ENCODE assay signal across 15 cellular contexts in genomic region chr17:40090234-40091111, GRCh38. TPM values are rescaled to one million over a fixed set of nuclear protein-coding genes. Genes with fewer than 3 reads are reported as not detected.
DNase-seq lines count a peak whose midpoint lies in the region; ATAC-seq and TF ChIP-seq lines count a peak whose summit lies in the region.
"Had no signal": no experiment of that assay in that cellular context is flagged by ENCODE, and none has a peak within 500 bp of the region (broad histone marks: within the 10 kb centered on the region; RNA-seq: fewer than 3 reads in every experiment).

No MANE protein-coding gene starts in this region.

- H3K27ac Mint-ChIP-seq in brain = peak overlapping the region in 4 of 5 experiments; percentile 86 to 98 (median 89)
- peak overlapping the region in 6 of 10 donors; percentile 40 to 70 (median 62) for H3K27ac Mint-ChIP-seq in naive thymus-derived CD8-positive, alpha-beta T cell
- H3K27ac Mint-ChIP-seq in Calu3 (ENCODE audit: unreplicated experiment) = no peak overlapping the region
- H3K27ac Mint-ChIP-seq: activated naive CD8-positive, alpha-beta T cell had no signal

- intact Hi-C loops in thyroid gland (cut with DNase I) = no loop called here
- intact Hi-C loops in Calu3 (cut with micrococcal nuclease; ENCODE audit: unreplicated experiment) = no loop called here

- peaks cover 18 to 43% of the 10 kb centered on the region in 2 donors for H3K4me1 ChIP-seq in thyroid gland
- H3K4me1 ChIP-seq: pancreas had no signal

- no peaks in the 10 kb centered on the region for H3K27me3 ChIP-seq in thyroid gland
- H3K27me3 ChIP-seq: pancreas had no signal

- H3K9me3 ChIP-seq in thyroid gland = no peaks in the 10 kb centered on the region
- H3K9me3 ChIP-seq: pancreas had no signal

- POLR2A ChIA-PET in naive thymus-derived CD8-positive, alpha-beta T cell (lab: Charles Lee) = interaction anchor here (0.8 to 17.0 kb wide), 7 partner anchors 8 to 70 kb away, joined by 3 to 523 read pairs (median 4); partner anchors contain the start of genes NR1D1 and THRA

- H3K27ac ChIP-seq in thyroid gland = peak overlapping the region; percentile 1 to 30 (median 15)
- H3K27ac ChIP-seq: 22Rv1, pancreas had no signal

- peaks cover 38% of the 10 kb centered on the region for H3K4me1 Mint-ChIP-seq in brain
- H3K4me1 Mint-ChIP-seq in naive thymus-derived CD8-positive, alpha-beta T cell = peaks cover 21 to 51% (median 39%) of the 10 kb centered on the region in 4 donors
- H3K4me1 Mint-ChIP-seq in Calu3 (ENCODE audit: low read depth, unreplicated experiment) = no peaks in the 10 kb centered on the region

- no TSS peak for BruUV-seq in Calu3 (replicated peaks; lab: Mats Ljungman, UMichigan)

- TF ChIP-seq CTCF in brain (conservative IDR thresholded peaks at IDR 0.05) (no peak), thyroid gland (IDR thresholded peaks at IDR 0.05) (no peak), Calu3 (IDR thresholded peaks at IDR 0.05; ENCODE audit: unreplicated experiment) (no peak)

- no peak for ATAC-seq in naive thymus-derived CD8-positive, alpha-beta T cell
- no peak for ATAC-seq in HG03159 (IDR thresholded peaks at IDR 0.05; ENCODE audit: unreplicated experiment)

- peak; percentile 79 for DNase-seq in DMS 273 (lab: John Stamatoyannopoulos, UW; ENCODE audit: unreplicated experiment)
- DNase-seq in DMS 273 treated with DMSO at 0.1 percent for 48 hours (lab: John Stamatoyannopoulos, UW) = no peak
- no peak for DNase-seq in naive thymus-derived CD8-positive, alpha-beta T cell
- DNase-seq in thyroid gland = peak; percentile 82 to 91
- DNase-seq in GM03348 (ENCODE audit: low spot score) = no peak
- no peak for DNase-seq in Calu3
- DNase-seq: NCI-H1436, NCI-H748 treated with DMSO at 0.1 percent for 48 hours, SHP77 had no signal

- no peaks in the 10 kb centered on the region for H3K9me3 Mint-ChIP-seq in brain
- H3K9me3 Mint-ChIP-seq in naive thymus-derived CD8-positive, alpha-beta T cell = no peaks in the 10 kb centered on the region
- H3K9me3 Mint-ChIP-seq in Calu3 (ENCODE audit: low read depth, unreplicated experiment) = no peaks in the 10 kb centered on the region
- H3K9me3 Mint-ChIP-seq: memory B cell had no signal

- CTCF ChIA-PET in Calu3 (lab: Charles Lee) = interaction anchor here (0.7 to 7.0 kb wide), 22 partner anchors 9 to 362 kb away, joined by 3 to 48 read pairs (median 6); partner anchors contain the start of genes CSF3, MED24, NR1D1 and TOP2A

- H3K4me3 Mint-ChIP-seq in brain (no peak overlapping the region), Calu3 (ENCODE audit: low read depth, unreplicated experiment) (no peak overlapping the region)
- H3K4me3 Mint-ChIP-seq in naive thymus-derived CD8-positive, alpha-beta T cell = no peak overlapping the region
- H3K4me3 Mint-ChIP-seq: activated naive CD8-positive, alpha-beta T cell; memory B cell had no signal

- H3K4me3 ChIP-seq in thyroid gland (replicated peaks in 1 of 3) = no peak overlapping the region
- H3K4me3 ChIP-seq: pancreas had no signal

- H3K36me3 Mint-ChIP-seq in brain = peaks cover 32% of the 10 kb centered on the region
- H3K36me3 Mint-ChIP-seq in naive thymus-derived CD8-positive, alpha-beta T cell = peaks cover 14 to 76% (median 14%) of the 10 kb centered on the region in 3 donors
- peaks cover 31% of the 10 kb centered on the region for H3K36me3 Mint-ChIP-seq in Calu3 (ENCODE audit: insufficient read depth, unreplicated experiment)

- 47 to 52% methylated on average over 12 to 14 of the region's 14 CpGs for WGBS in thyroid gland, 2 donors

- TF ChIP-seq POLR2A in thyroid gland (IDR thresholded peaks at IDR 0.05) = no peak

- peaks cover 3% of the 10 kb centered on the region for H3K27me3 Mint-ChIP-seq in brain
- no peaks in the 10 kb centered on the region for H3K27me3 Mint-ChIP-seq in naive thymus-derived CD8-positive, alpha-beta T cell
- H3K27me3 Mint-ChIP-seq in Calu3 (ENCODE audit: unreplicated experiment) = no peaks in the 10 kb centered on the region
- H3K27me3 Mint-ChIP-seq: activated naive CD8-positive, alpha-beta T cell; memory B cell had no signal

- peaks cover 55 to 56% of the 10 kb centered on the region in 2 donors for H3K36me3 ChIP-seq in thyroid gland

RNA-seq across cellular contexts. Expression of gene NR1D1, which starts 9.9 kb away (rescaled TPM):
- polyA plus RNA-seq in brain (ENCODE audit: insufficient read depth, low read depth, low replicate concordance) = 43.8 TPM
- 10 to 100 TPM; 18.2 to 19.2 TPM for total RNA-seq in naive thymus-derived CD8-positive, alpha-beta T cell
- 1 to 10 TPM; 3.9 to 9.9 (median 6.4) TPM for polyA plus RNA-seq in naive thymus-derived CD8-positive, alpha-beta T cell
- 1 to 10 TPM; 3.4 to 9.9 (median 5.1) TPM for total RNA-seq in thyroid gland
- 35.0 and 36.4 TPM in 2 replicates for total RNA-seq in Calu3 (2022)

RNA-seq across cellular contexts. Expression of gene THRA, which starts 27.7 kb away (rescaled TPM):
- polyA plus RNA-seq in brain (ENCODE audit: insufficient read depth, low read depth, low replicate concordance) = 176 TPM
- 10 to 100 TPM; 53.6 to 54.2 TPM for total RNA-seq in naive thymus-derived CD8-positive, alpha-beta T cell
- 10 to 100 TPM; 11.3 to 23.3 (median 22.2) TPM for polyA plus RNA-seq in naive thymus-derived CD8-positive, alpha-beta T cell
- total RNA-seq in thyroid gland (10 to 100 TPM; 34.0 to 52.9 (median 44.8) TPM), Calu3 (2022) (107 and 133 TPM in 2 replicates)

RNA-seq across cellular contexts. Expression of gene MSL1, which starts 31.3 kb away (rescaled TPM):
- 94.4 TPM for polyA plus RNA-seq in brain (ENCODE audit: insufficient read depth, low read depth, low replicate concordance)
- 100 to 1,000 TPM; 132 to 135 TPM for total RNA-seq in naive thymus-derived CD8-positive, alpha-beta T cell
- polyA plus RNA-seq in naive thymus-derived CD8-positive, alpha-beta T cell = 10 to 100 TPM in 1 of 3 donors, 1 to 10 TPM in 2; 6.8 to 12.8 (median 9.2) TPM
- total RNA-seq in thyroid gland (100 to 1,000 TPM in 1 of 4 donors, 10 to 100 TPM in 3; 69.9 to 101 (median 80.4) TPM), Calu3 (2022) (505 and 524 TPM in 2 replicates)

RNA-seq across cellular contexts. Expression of gene MED24, which starts 36.3 kb away (rescaled TPM):
- polyA plus RNA-seq in brain (ENCODE audit: insufficient read depth, low read depth, low replicate concordance) = 95.0 TPM
- 100 to 1,000 TPM; 104 TPM for total RNA-seq in naive thymus-derived CD8-positive, alpha-beta T cell
- 10 to 100 TPM; 37.3 to 67.7 (median 42.1) TPM for polyA plus RNA-seq in naive thymus-derived CD8-positive, alpha-beta T cell
- total RNA-seq in thyroid gland (10 to 100 TPM; 37.1 to 68.4 (median 56.6) TPM), Calu3 (2022) (679 and 725 TPM in 2 replicates)

RNA-seq across cellular contexts. Expression of gene CASC3, which starts 49.9 kb away (rescaled TPM):
- 150 TPM for polyA plus RNA-seq in brain (ENCODE audit: insufficient read depth, low read depth, low replicate concordance)
- total RNA-seq in naive thymus-derived CD8-positive, alpha-beta T cell = 100 to 1,000 TPM; 153 to 162 TPM
- 10 to 100 TPM; 33.5 to 46.9 (median 40.6) TPM for polyA plus RNA-seq in naive thymus-derived CD8-positive, alpha-beta T cell
- total RNA-seq in thyroid gland (100 to 1,000 TPM in 1 of 4 donors, 10 to 100 TPM in 3; 88.2 to 103 (median 95.5) TPM), Calu3 (2022) (541 and 621 TPM in 2 replicates)

Comparison
In these comparisons a context has a peak if more than half of its experiments do, and no peak if none do; other contexts are left out.
1. DNase-seq: peak in DMS 273 (single experiment) and thyroid gland (2 of 2); none in DMS 273 treated with DMSO at 0.1 percent for 48 hours (single experiment), naive thymus-derived CD8-positive, alpha-beta T cell (0 of 10), GM03348 (single experiment) and Calu3 (single experiment).